In the genomic region with DNA sequence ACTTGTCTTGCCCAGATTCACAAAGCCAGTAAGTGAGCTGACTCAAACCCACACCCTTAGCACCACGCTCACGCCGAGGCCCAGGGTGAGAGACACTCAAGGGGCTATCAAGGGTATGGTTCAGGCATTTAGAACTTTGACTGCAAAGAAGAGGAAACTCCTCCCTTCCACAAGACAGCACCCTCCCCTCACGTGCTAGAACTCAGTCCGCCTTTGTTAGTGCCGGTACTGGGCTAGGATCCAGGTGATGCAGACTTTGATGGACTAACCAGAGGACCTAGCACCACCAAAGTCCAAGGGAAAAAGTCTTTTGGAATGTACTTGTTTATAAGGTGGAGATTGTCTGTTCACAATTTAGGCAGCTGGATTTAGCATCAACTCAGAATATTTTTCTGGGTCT, we compare ENCODE assay signal across 21 cellular contexts. TPM values are rescaled to one million over a fixed set of nuclear protein-coding genes. Genes with fewer than 3 reads are reported as not detected.
DNase-seq lines count a peak whose midpoint lies in the region; ATAC-seq, FAIRE-seq and TF ChIP-seq lines count a peak whose summit lies in the region.
"Had no signal": no experiment of that assay in that cellular context is flagged by ENCODE, and none has a peak within 500 bp of the region (broad histone marks: within the 10 kb centered on the region; RNA-seq: fewer than 3 reads in every experiment).

No MANE protein-coding gene starts in this region.

- intact Hi-C loops in HCT116 (cut with micrococcal nuclease): no loop called here

- H3K4me1 ChIP-seq in HCT116 (ENCODE audit: control insufficient read depth in 1 of 2, insufficient read depth in 2 of 2, low read length in 2 of 2): peaks cover 36 to 74% of the 10 kb centered on the region in 2 experiments
- peaks cover 0 to 8% (median 3%) of the 10 kb centered on the region in 4 experiments; a peak in 5 of 7 replicates for H3K4me1 ChIP-seq in H1 (replicated peaks in 1 of 4; ENCODE audit: control insufficient read depth in 3 of 4, insufficient read depth in 4 of 4, low read length in 3 of 4)
- H3K4me1 ChIP-seq in right atrium auricular region: peaks cover 0 to 52% of the 10 kb centered on the region in 2 donors

- H3K14ac ChIP-seq in H1 (ENCODE audit: insufficient read length): no peak overlapping the region

- TF ChIP-seq POLR2A in HCT116 (IDR thresholded peaks at IDR 0.05; ENCODE audit: borderline replicate concordance, extremely low read depth, insufficient read depth, insufficient read length) (no peak), H1 (IDR thresholded peaks at IDR 0.05; ENCODE audit: control extremely low read depth in 1 of 2, low read depth in 2 of 2, low read length in 2 of 2) (no peak)

- CTCF ChIA-PET in HCT116 (lab: Charles Lee): interaction anchor here (0.7 kb wide), 1 partner anchor 23 kb away, joined by 3 read pairs; no protein-coding TSS in a partner anchor
- CTCF ChIA-PET in H1 (lab: Charles Lee; ENCODE audit: partially characterized antibody): interaction anchor here (0.7 to 1.6 kb wide), 2 partner anchors 188 to 464 kb away, joined by 4 to 7 read pairs; no protein-coding TSS in a partner anchor

- H3K4me1 Mint-ChIP-seq in progenitor cell of endocrine pancreas (ENCODE audit: low read depth): peaks cover 15% of the 10 kb centered on the region
- H3K4me1 Mint-ChIP-seq: central memory CD8-positive, alpha-beta T cell had no signal

- no TSS peak for BruUV-seq in HCT116 (replicated peaks; lab: Mats Ljungman, UMichigan)

- no peak for FAIRE-seq in H1 (lab: Jason Lieb, UNC)
- FAIRE-seq in D721Med (lab: Jason Lieb, UNC): no peak
- FAIRE-seq: RCC 7860 had no signal

- no peaks in the 10 kb centered on the region for H4K20me1 ChIP-seq in HCT116 (ENCODE audit: insufficient read depth)
- no peaks in the 10 kb centered on the region for H4K20me1 ChIP-seq in H1 (replicated peaks in 1 of 2; ENCODE audit: control insufficient read depth in 1 of 2, insufficient read depth in 2 of 2, low read length in 2 of 2)

- H3K36me3 ChIP-seq in HCT116 (ENCODE audit: control insufficient read depth in 1 of 2, insufficient read depth in 2 of 2, low read length in 2 of 2): no peaks in the 10 kb centered on the region
- no peaks in the 10 kb centered on the region for H3K36me3 ChIP-seq in H1 (ENCODE audit: control insufficient read depth in 2 of 4, insufficient read depth in 4 of 4, low read length in 3 of 4)
- H3K36me3 ChIP-seq in right atrium auricular region: no peaks in the 10 kb centered on the region

- no peak overlapping the region for H3K4me3 ChIP-seq in HCT116 (replicated peaks in 1 of 2; ENCODE audit: low read depth in 1 of 2, low read length in 2 of 2)
- H3K4me3 ChIP-seq in H1 (ENCODE audit: extremely low read depth in 1 of 4, insufficient read depth in 2 of 4, low read depth in 3 of 4, low read length in 4 of 4): no peak overlapping the region
- H3K4me3 ChIP-seq in right atrium auricular region: no peak overlapping the region

- 93% methylated on average over 6 of the region's 6 CpGs; no CpG with 5 or more reads in 1 of the 2 experiments for WGBS in H1 (ENCODE audit: extremely low coverage in 1 of 2, insufficient coverage in 1 of 2, insufficient read length in 1 of 2, insufficient replicate concordance in 2 of 2, low coverage in 1 of 2, low lambda C conversion rate in 2 of 2, missing lambda C conversion rate in 1 of 2), 2 experiments

- no peaks in the 10 kb centered on the region for H3K36me3 Mint-ChIP-seq in progenitor cell of endocrine pancreas (ENCODE audit: insufficient read depth)

- H3K79me1 ChIP-seq in H1 (ENCODE audit: low read depth, low read length): no peaks in the 10 kb centered on the region; the same call in 1 of the 2 replicates

- H2AFZ ChIP-seq in HCT116 (ENCODE audit: low read depth, low read length, poor library complexity, severe bottlenecking) (no peak overlapping the region), H1 (ENCODE audit: low read length) (no peak overlapping the region)
- H2AFZ ChIP-seq: parathyroid adenoma had no signal

- H2BK120ac ChIP-seq in H1 (replicated peaks; ENCODE audit: low read depth, low read length): no peak overlapping the region

- no peak overlapping the region for H3K9ac ChIP-seq in HCT116 (ENCODE audit: low read length)
- H3K9ac ChIP-seq in H1 (replicated peaks in 1 of 4; ENCODE audit: extremely low read depth in 1 of 4, low read depth in 3 of 4, low read length in 3 of 4): no peak overlapping the region
- H3K9ac ChIP-seq: parathyroid adenoma had no signal

- H3K4me3 Mint-ChIP-seq in progenitor cell of endocrine pancreas (ENCODE audit: low read depth): no peak overlapping the region
- H3K4me3 Mint-ChIP-seq: activated naive CD4-positive, alpha-beta T cell treated with anti-CD3 and anti-CD28 coated beads for 36 hours; central memory CD8-positive, alpha-beta T cell had no signal

- peak overlapping the region; percentile 19; the same call in 1 of the 2 replicates for H2BK15ac ChIP-seq in H1 (ENCODE audit: low read length)

- no peak overlapping the region; the same call in 1 of the 2 replicates for H2BK5ac ChIP-seq in H1 (ENCODE audit: low read depth, low read length)

- peaks cover 3% of the 10 kb centered on the region for H3K27me3 Mint-ChIP-seq in progenitor cell of endocrine pancreas

- no peak overlapping the region for H4K8ac ChIP-seq in H1 (ENCODE audit: extremely low read depth, insufficient read depth, low read length)

- 0 out of 2 replicates have a peak overlapping the region, but pooled peaks have one; percentile 77 for H2BK20ac ChIP-seq in H1 (ENCODE audit: low read length)

- H3K27ac ChIP-seq in HCT116 (ENCODE audit: low read depth, low read length) (no peak overlapping the region), H1 (ENCODE audit: low read depth, low read length) (no peak overlapping the region), right atrium auricular region (peak overlapping the region; percentile 14 to 29)
- H3K27ac ChIP-seq: parathyroid adenoma had no signal

- no peak overlapping the region for H3K23ac ChIP-seq in H1 (ENCODE audit: insufficient read length)

- H3K27me3 ChIP-seq in HCT116 (ENCODE audit: insufficient read depth, low read length) (no peaks in the 10 kb centered on the region), H1 (replicated peaks in 1 of 4; ENCODE audit: control insufficient read depth in 3 of 4, extremely low read depth in 1 of 4, insufficient read depth in 3 of 4, low read length in 3 of 4) (peaks cover 0 to 3% (median 0%) of the 10 kb centered on the region in 4 experiments; a peak in 1 of 7 replicates), right atrium auricular region (no peaks in the 10 kb centered on the region)

- no peaks in the 10 kb centered on the region for H3K23me2 ChIP-seq in H1 (ENCODE audit: low read depth, low read length)

- H2BK12ac ChIP-seq in H1 (ENCODE audit: low read depth, low read length): peak overlapping the region; percentile 60; the same call in 1 of the 2 replicates

- no peak overlapping the region for H4K5ac ChIP-seq in H1 (ENCODE audit: insufficient read length, low read depth, low read length)

- no peak for ATAC-seq in HCT116
- ATAC-seq in GM19455 (IDR thresholded peaks at IDR 0.05; ENCODE audit: unreplicated experiment): no peak

- no peak for TF ChIP-seq EP300 in H1 (IDR thresholded peaks at IDR 0.05; ENCODE audit: borderline replicate concordance in 1 of 2, low read depth in 2 of 2, low read length in 2 of 2)

- peak overlapping the region; percentile 67 for H3K27ac Mint-ChIP-seq in progenitor cell of endocrine pancreas
- H3K27ac Mint-ChIP-seq: activated naive CD4-positive, alpha-beta T cell treated with anti-CD3 and anti-CD28 coated beads for 36 hours had no signal

- no peak for TF ChIP-seq CTCF in HCT116 (IDR thresholded peaks at IDR 0.05 in 2 of 3, conservative IDR thresholded peaks at IDR 0.05 in 1 of 3; ENCODE audit: borderline replicate concordance in 1 of 3, insufficient read depth in 1 of 3, low read depth in 2 of 3, low read length in 2 of 3)
- TF ChIP-seq CTCF in H1 (IDR thresholded peaks at IDR 0.05; ENCODE audit: control extremely low read depth in 1 of 3, insufficient read depth in 1 of 3, low read depth in 1 of 3, low read length in 3 of 3): no peak
- no peak for TF ChIP-seq CTCF in right atrium auricular region (IDR thresholded peaks at IDR 0.05)
- TF ChIP-seq CTCF in progenitor cell of endocrine pancreas (IDR thresholded peaks at IDR 0.05; ENCODE audit: unreplicated experiment): no peak
- no peak for TF ChIP-seq CTCF in D721Med (IDR thresholded peaks at IDR 0.05; ENCODE audit: insufficient read depth, missing control alignments)

- RAD21 ChIA-PET in HCT116 (lab: Charles Lee; ENCODE audit: low non-redundant PET in 1 of 2, low total read pairs in 2 of 2, uncharacterized antibody in 2 of 2, unreplicated experiment in 2 of 2): no interaction called here

- TF ChIP-seq RAD21 in HCT116 (IDR thresholded peaks at IDR 0.05; ENCODE audit: low read depth): no peak
- no peak for TF ChIP-seq RAD21 in H1 (IDR thresholded peaks at IDR 0.05 in 1 of 2, conservative IDR thresholded peaks at IDR 0.05 in 1 of 2; ENCODE audit: low read depth in 2 of 2, low read length in 2 of 2)

- 0 out of 2 replicates have a peak overlapping the region, but pooled peaks have one; percentile 53 for H2AK5ac ChIP-seq in H1 (ENCODE audit: low read depth, low read length)

- no peaks in the 10 kb centered on the region for H3K9me2 ChIP-seq in HCT116 (ENCODE audit: insufficient read depth)

- H3K4ac ChIP-seq in H1 (replicated peaks; ENCODE audit: insufficient read length, low read depth, low read length): no peak overlapping the region

- no peak overlapping the region for H4K91ac ChIP-seq in H1 (replicated peaks; ENCODE audit: insufficient read length, low read length)

- no peak overlapping the region for H3K4me2 ChIP-seq in HCT116 (ENCODE audit: low read length)
- H3K4me2 ChIP-seq in H1 (ENCODE audit: insufficient read depth in 1 of 2, low read depth in 2 of 2, low read length in 2 of 2): no peak overlapping the region

- no peaks in the 10 kb centered on the region for H3K79me2 ChIP-seq in HCT116 (ENCODE audit: insufficient read depth, low read length)
- H3K79me2 ChIP-seq in H1 (ENCODE audit: control insufficient read depth in 1 of 2, insufficient read depth in 2 of 2, low read length in 2 of 2): no peaks in the 10 kb centered on the region
- H3K79me2 ChIP-seq: parathyroid adenoma had no signal

- H3K9me3 Mint-ChIP-seq in progenitor cell of endocrine pancreas (ENCODE audit: low read depth): peaks cover 2% of the 10 kb centered on the region
- H3K9me3 Mint-ChIP-seq: activated naive CD4-positive, alpha-beta T cell treated with anti-CD3 and anti-CD28 coated beads for 36 hours; central memory CD8-positive, alpha-beta T cell had no signal

- no peak overlapping the region for H3K56ac ChIP-seq in H1 (replicated peaks; ENCODE audit: insufficient read length, low read depth, low read length)

- H3K18ac ChIP-seq in H1 (ENCODE audit: extremely low read depth, low read length): no peak overlapping the region

- no peaks in the 10 kb centered on the region for H3K9me3 ChIP-seq in HCT116 (ENCODE audit: control insufficient read depth in 1 of 2, insufficient read depth in 1 of 2, low read depth in 1 of 2, low read length in 2 of 2)
- H3K9me3 ChIP-seq in H1 (ENCODE audit: insufficient read depth in 2 of 2, low read depth in 1 of 2, low read length in 1 of 2): peaks cover 0 to 2% of the 10 kb centered on the region in 2 experiments; a peak in 1 of 4 replicates
- no peaks in the 10 kb centered on the region for H3K9me3 ChIP-seq in right atrium auricular region

- DNase-seq in HCT116 (ENCODE audit: low read depth, low spot score) (no peak), H1 (ENCODE audit: low read depth in 1 of 2, low spot score in 2 of 2) (no peak), right atrium auricular region (ENCODE audit: low spot score) (no peak), progenitor cell of endocrine pancreas (ENCODE audit: low spot score, unreplicated experiment) (no peak), D721Med (ENCODE audit: insufficient read length, low spot score) (no peak), occipital lobe (lab: John Stamatoyannopoulos, UW) (no peak), glomerular visceral epithelial cell (ENCODE audit: extremely low spot score) (no peak)
- DNase-seq: activated CD4-positive, alpha-beta T cell treated with anti-CD3 and anti-CD28 coated beads for 1 hour; activated CD8-positive, alpha-beta memory T cell treated with anti-CD3 and anti-CD28 coated beads, Interleukin-2, amount 50 U/mL, for 4 hours; activated naive CD4-positive, alpha-beta T cell treated with anti-CD3 and anti-CD28 coated beads for 36 hours; AML-193; DMS53; Kasumi-1; midbrain; NCI-H1694; NCI-H526 treated with DMSO at 0.1 percent for 48 hours had no signal

- POLR2A ChIA-PET in HCT116 (lab: Charles Lee): no interaction called here
- POLR2A ChIA-PET in H1 (lab: Charles Lee; ENCODE audit: partially characterized antibody): no interaction called here

RNA-seq across cellular contexts. Expression of a gene that starts 33.7 kb away (rescaled TPM):
- total RNA-seq in HCT116 (2021; ENCODE audit: unreplicated experiment) (0.57 TPM), right atrium auricular region (100 to 1,000 TPM; 189 to 331 TPM), progenitor cell of endocrine pancreas (0.10 and 0.22 TPM in 2 replicates), occipital lobe (9.7 TPM)
- polyA plus RNA-seq in HCT116 (2012): 0.49 and 0.83 TPM in 2 replicates
- 0.60 and 0.63 TPM in 2 replicates for total RNA-seq in H1 (2021; fragmentation: NEBNext Ultra II Directional; extraction: Animal tissue kit (Norgen Biotek cat#: 25700))
- 0.39 and 0.67 TPM in 2 replicates for polyA plus RNA-seq in H1 (2011; rRNA removed)
- 0.40 TPM for polyA plus RNA-seq in H1 (2011; cell fraction: cytosol; rRNA removed)
- 1.1 TPM for polyA plus RNA-seq in H1 (2011; cell fraction: nucleus; rRNA removed)
- polyA plus RNA-seq in H1 (2012, experiment 1 of 2): 0.54 to 0.73 TPM (median 0.56 TPM) in 4 replicates
- 0.18 TPM for polyA plus RNA-seq in H1 (2012, experiment 2 of 2)
- polyA plus RNA-seq in H1 (2013, experiment 1 of 2): 0.28 TPM
- polyA plus RNA-seq in H1 (2013, experiment 2 of 2): 0.17 TPM
- polyA minus RNA-seq in H1 (2011; rRNA and poly(A)+ RNA removed): 1.2 and 1.5 TPM in 2 replicates
- 0.37 TPM for polyA minus RNA-seq in H1 (2011; cell fraction: cytosol; rRNA and poly(A)+ RNA removed)
- polyA minus RNA-seq in H1 (2011; cell fraction: nucleus; rRNA and poly(A)+ RNA removed): 1.7 TPM
- total RNA-seq: activated naive CD4-positive, alpha-beta T cell treated with anti-CD3 and anti-CD28 coated beads for 36 hours; T-helper 1 cell treated with Interleukin-12 subunit alpha and Interleukin-12 subunit beta and Interleukin-4 antibody, amounts not matched to agents 30 ng/mL and 1 ng/mL, for 36 hours had no signal

Comparison
In these comparisons a context has a peak if more than half of its experiments do, and no peak if none do; other contexts are left out.
1. H3K27ac ChIP-seq: peak in right atrium auricular region (2 of 2); none in HCT116 (single experiment) and H1 (single experiment).
2. RNA of a gene that starts 33.7 kb away (total RNA-seq): 189 to 331 TPM in right atrium auricular region; 9.7 TPM in occipital lobe (single experiment), 0.60 to 0.63 TPM in H1, 0.57 TPM in HCT116 (single experiment) and 0.10 to 0.22 TPM in progenitor cell of endocrine pancreas; every median in the first group is over 10 times any median in the second.